32 cellular contexts compared by ENCODE assay signal in genomic region chr5:122839731-122840130, GRCh38.
"Had no signal": no experiment of that assay in that cellular context is flagged by ENCODE, and none has a peak within 500 bp of the region (broad histone marks: within the 10 kb centered on the region; RNA-seq: fewer than 3 reads in every experiment).

No MANE protein-coding gene starts in this region.

- H3K9me3 ChIP-seq: body of pancreas, breast epithelium had no signal

- DNase-seq: activated B cell treated with CpG ODN at 0.5 μM for 24 hours; activated CD4-positive, alpha-beta memory T cell treated with anti-CD3 and anti-CD28 coated beads, Interleukin-2, amount 10 ng/mL, durations not matched to agents 7 days and 5 days; activated CD4-positive, alpha-beta T cell treated with anti-CD3 and anti-CD28 coated beads for 4 hours; activated CD4-positive, alpha-beta T cell treated with anti-CD3 and anti-CD28 coated beads, Interleukin-2, amount 10 ng/mL, durations not matched to agents 24 days and 14 days; activated CD4-positive, alpha-beta T cell treated with anti-CD3 and anti-CD28 coated beads, Interleukin-2, amount 50 U/mL, for 48 hours; activated CD4-positive, CD25-positive, alpha-beta regulatory T cell treated with anti-CD3 and anti-CD28 coated beads, Interleukin-2, amount 50 U/mL, for 72 hours; activated CD8-positive, alpha-beta memory T cell treated with anti-CD3 and anti-CD28 coated beads for 24 hours; activated CD8-positive, alpha-beta memory T cell treated with anti-CD3 and anti-CD28 coated beads, Interleukin-2, amount 10 ng/mL, durations not matched to agents 7 days and 5 days; activated CD8-positive, alpha-beta memory T cell treated with anti-CD3 and anti-CD28 coated beads, Interleukin-2, amount 50 U/mL, for 48 hours; activated CD8-positive, alpha-beta T cell treated with anti-CD3 and anti-CD28 coated beads, Interleukin-2, amount 10 ng/mL, durations not matched to agents 7 days and 5 days; activated effector memory CD4-positive, alpha-beta T cell treated with Interleukin-2 at 50 U/mL for 16 hours; activated gamma-delta T cell; activated naive CD4-positive, alpha-beta T cell treated with anti-CD3 and anti-CD28 coated beads, Interleukin-2, amount 10 ng/mL, durations not matched to agents 7 days and 5 days; activated naive CD4-positive, alpha-beta T cell treated with Interleukin-2 at 50 U/mL for 16 hours; activated naive CD8-positive, alpha-beta T cell treated with anti-CD3 and anti-CD28 coated beads, Interleukin-2, amount 10 ng/mL, durations not matched to agents 7 days and 5 days; activated naive CD8-positive, alpha-beta T cell treated with anti-CD3 and anti-CD28 coated beads, Interleukin-2, amount 50 U/mL, for 24 hours; activated T-cell treated with anti-CD3 and anti-CD28 coated beads, Interleukin-2, amount 50 U/mL, for 24 hours; activated T-cell treated with anti-CD3 and anti-CD28 coated beads, Interleukin-2, amount 50 U/mL, for 48 hours; amniotic stem cell; aorta; body of pancreas; brain microvascular endothelial cell; central memory CD4-positive, alpha-beta T cell; T-helper 2 cell; T-helper 9 cell had no signal

- H3K4me3 Mint-ChIP-seq: activated B cell treated with CpG ODN at 0.5 μM for 24 hours; activated CD4-positive, alpha-beta memory T cell treated with anti-CD3 and anti-CD28 coated beads, Interleukin-2, amount 10 ng/mL, durations not matched to agents 7 days and 5 days; activated CD4-positive, alpha-beta T cell treated with anti-CD3 and anti-CD28 coated beads, Interleukin-2, amount 10 ng/mL, durations not matched to agents 24 days and 14 days; activated CD8-positive, alpha-beta memory T cell treated with anti-CD3 and anti-CD28 coated beads, Interleukin-2, amount 10 ng/mL, durations not matched to agents 7 days and 5 days; activated CD8-positive, alpha-beta T cell treated with anti-CD3 and anti-CD28 coated beads, Interleukin-2, amount 10 ng/mL, durations not matched to agents 7 days and 5 days; activated naive CD4-positive, alpha-beta T cell treated with anti-CD3 and anti-CD28 coated beads, Interleukin-2, amount 10 ng/mL, durations not matched to agents 7 days and 5 days; activated naive CD4-positive, alpha-beta T cell treated with anti-CD3 and anti-CD28 coated beads, Interleukin-2, amount 50 U/mL, for 24 hours; activated naive CD8-positive, alpha-beta T cell; activated naive CD8-positive, alpha-beta T cell treated with anti-CD3 and anti-CD28 coated beads, Interleukin-2, amount 10 ng/mL, durations not matched to agents 7 days and 5 days; activated naive CD8-positive, alpha-beta T cell treated with anti-CD3 and anti-CD28 coated beads, Interleukin-2, amount 50 U/mL, for 24 hours; activated T-cell treated with anti-CD3 and anti-CD28 coated beads, Interleukin-2, amount 50 U/mL, for 24 hours; T-helper 1 cell treated with Interleukin-12 subunit alpha and Interleukin-12 subunit beta and Interleukin-4 antibody, amounts not matched to agents 30 μg/mL and 1 μg/mL, for 36 hours; T-helper 2 cell treated with Interferon-gamma antibody and Interleukin-4, amounts not matched to agents 5 μg/mL and 100 μg/mL, for 36 hours had no signal

- H3K9me3 Mint-ChIP-seq: activated B cell treated with CpG ODN at 0.5 μM for 24 hours; activated CD4-positive, alpha-beta memory T cell treated with anti-CD3 and anti-CD28 coated beads, Interleukin-2, amount 10 ng/mL, durations not matched to agents 7 days and 5 days; activated naive CD4-positive, alpha-beta T cell treated with anti-CD3 and anti-CD28 coated beads, Interleukin-2, amount 10 ng/mL, durations not matched to agents 7 days and 5 days; activated naive CD4-positive, alpha-beta T cell treated with anti-CD3 and anti-CD28 coated beads, Interleukin-2, amount 50 U/mL, for 24 hours; activated naive CD8-positive, alpha-beta T cell treated with anti-CD3 and anti-CD28 coated beads, Interleukin-2, amount 50 U/mL, for 24 hours; activated T-cell treated with anti-CD3 and anti-CD28 coated beads, Interleukin-2, amount 50 U/mL, for 24 hours; activated T-helper 2 cell treated with anti-CD3 and anti-CD28 coated beads, Interferon-gamma antibody, Interleukin-2, Interleukin-4, amounts not matched to agents 10 μg/mL and 5 μg/mL and 100 μg/mL, durations not matched to agents 14 hours and 24 hours and 36 hours; T-helper 1 cell treated with Interleukin-12 subunit alpha and Interleukin-12 subunit beta and Interleukin-4 antibody, amounts not matched to agents 30 μg/mL and 1 μg/mL, for 36 hours; T-helper 2 cell treated with Interferon-gamma antibody and Interleukin-4, amounts not matched to agents 5 μg/mL and 100 μg/mL, for 36 hours had no signal

- H3K4me3 ChIP-seq: body of pancreas, breast epithelium had no signal

- H3K36me3 ChIP-seq: brain microvascular endothelial cell, breast epithelium had no signal

- H3K27me3 ChIP-seq: body of pancreas, brain microvascular endothelial cell, breast epithelium had no signal

- H3K27ac ChIP-seq: body of pancreas, brain microvascular endothelial cell, breast epithelium, VCaP had no signal

- H3K4me1 ChIP-seq: body of pancreas, breast epithelium had no signal

- H3K27me3 Mint-ChIP-seq: activated B cell treated with CpG ODN at 0.5 μM for 24 hours had no signal

- H3K27ac Mint-ChIP-seq: activated B cell treated with CpG ODN at 0.5 μM for 24 hours; activated CD4-positive, alpha-beta memory T cell treated with anti-CD3 and anti-CD28 coated beads, Interleukin-2, amount 10 ng/mL, durations not matched to agents 7 days and 5 days; activated CD4-positive, alpha-beta T cell treated with anti-CD3 and anti-CD28 coated beads, Interleukin-2, amount 10 ng/mL, durations not matched to agents 24 days and 14 days; activated CD8-positive, alpha-beta memory T cell treated with anti-CD3 and anti-CD28 coated beads, Interleukin-2, amount 10 ng/mL, durations not matched to agents 7 days and 5 days; activated CD8-positive, alpha-beta T cell treated with anti-CD3 and anti-CD28 coated beads, Interleukin-2, amount 10 ng/mL, durations not matched to agents 7 days and 5 days; activated naive CD4-positive, alpha-beta T cell treated with anti-CD3 and anti-CD28 coated beads, Interleukin-2, amount 10 ng/mL, durations not matched to agents 7 days and 5 days; activated naive CD4-positive, alpha-beta T cell treated with anti-CD3 and anti-CD28 coated beads, Interleukin-2, amount 50 U/mL, for 24 hours; activated naive CD8-positive, alpha-beta T cell; activated naive CD8-positive, alpha-beta T cell treated with anti-CD3 and anti-CD28 coated beads, Interleukin-2, amount 10 ng/mL, durations not matched to agents 7 days and 5 days; activated naive CD8-positive, alpha-beta T cell treated with anti-CD3 and anti-CD28 coated beads, Interleukin-2, amount 50 U/mL, for 24 hours; activated T-cell treated with anti-CD3 and anti-CD28 coated beads, Interleukin-2, amount 50 U/mL, for 24 hours; activated T-helper 2 cell treated with anti-CD3 and anti-CD28 coated beads, Interferon-gamma antibody, Interleukin-2, Interleukin-4, amounts not matched to agents 10 μg/mL and 5 μg/mL and 100 μg/mL, durations not matched to agents 14 hours and 24 hours and 36 hours; T-helper 1 cell treated with Interleukin-12 subunit alpha and Interleukin-12 subunit beta and Interleukin-4 antibody, amounts not matched to agents 30 μg/mL and 1 μg/mL, for 36 hours; T-helper 2 cell treated with Interferon-gamma antibody and Interleukin-4, amounts not matched to agents 5 μg/mL and 100 μg/mL, for 36 hours had no signal

- H3K36me3 Mint-ChIP-seq: activated naive CD4-positive, alpha-beta T cell treated with anti-CD3 and anti-CD28 coated beads, Interleukin-2, amount 10 ng/mL, durations not matched to agents 7 days and 5 days; activated naive CD4-positive, alpha-beta T cell treated with anti-CD3 and anti-CD28 coated beads, Interleukin-2, amount 50 U/mL, for 24 hours; activated naive CD8-positive, alpha-beta T cell had no signal

- ATAC-seq: activated CD8-positive, alpha-beta memory T cell treated with anti-CD3 and anti-CD28 coated beads, Interleukin-2, amount 10 ng/mL, durations not matched to agents 7 days and 5 days; activated CD8-positive, alpha-beta T cell treated with anti-CD3 and anti-CD28 coated beads, Interleukin-2, amount 10 ng/mL, durations not matched to agents 7 days and 5 days; activated naive CD8-positive, alpha-beta T cell treated with anti-CD3 and anti-CD28 coated beads, Interleukin-2, amount 50 U/mL, for 24 hours; body of pancreas had no signal
